Comparison of ENCODE assay signal across 14 cellular contexts in genomic region chr3:197404754-197405153, GRCh38.
"Had no signal": no experiment of that assay in that cellular context is flagged by ENCODE, and none has a peak within 500 bp of the region (broad histone marks: within the 10 kb centered on the region; RNA-seq: fewer than 3 reads in every experiment).

No MANE protein-coding gene starts in this region.

- ATAC-seq: lower lobe of right lung; right lobe of liver; stimulated activated memory B cell treated with anti-CD40 and anti-IgM and Interleukin-4, amounts not matched to agents 10 μg/mL and 1 μg/mL and 100 μg/mL, for 72 hours had no signal

- H3K27ac ChIP-seq: esophagus squamous epithelium, lower lobe of right lung, ovary, right lobe of liver, tibial artery, upper lobe of left lung, vagina had no signal

- H3K9me3 ChIP-seq: esophagus squamous epithelium, lower lobe of right lung, ovary, right lobe of liver, tibial artery, upper lobe of left lung, vagina had no signal

- DNase-seq: esophagus squamous epithelium; foreskin fibroblast; lower lobe of right lung; midbrain; nucleus accumbens; ovary; right lobe of liver; stimulated activated CD4-positive, alpha-beta T cell treated with anti-CD3 and anti-CD28 coated beads, Interleukin-15, amount 100 ng/mL, for 24 hours; stimulated activated CD4-positive, alpha-beta T cell treated with anti-CD3 and anti-CD28 coated beads, Interleukin-1b, Interleukin-23, amount 100 ng/mL, for 48 hours; stimulated activated CD4-positive, alpha-beta T cell treated with anti-CD3 and anti-CD28 coated beads, Interleukin-4, amount 100 ng/mL, for 24 hours; tibial artery; upper lobe of left lung had no signal

- H3K4me1 ChIP-seq: lower lobe of right lung, right lobe of liver, vagina had no signal

- H3K27me3 ChIP-seq: esophagus squamous epithelium, ovary, right lobe of liver, upper lobe of left lung, vagina had no signal

- H3K36me3 ChIP-seq: esophagus squamous epithelium, lower lobe of right lung, ovary, right lobe of liver, tibial artery, upper lobe of left lung, vagina had no signal

- H3K4me3 ChIP-seq: esophagus squamous epithelium, lower lobe of right lung, ovary, right lobe of liver, tibial artery, upper lobe of left lung, vagina had no signal
